Comparison of ENCODE assay signal across 8 cellular contexts in the genomic region with DNA sequence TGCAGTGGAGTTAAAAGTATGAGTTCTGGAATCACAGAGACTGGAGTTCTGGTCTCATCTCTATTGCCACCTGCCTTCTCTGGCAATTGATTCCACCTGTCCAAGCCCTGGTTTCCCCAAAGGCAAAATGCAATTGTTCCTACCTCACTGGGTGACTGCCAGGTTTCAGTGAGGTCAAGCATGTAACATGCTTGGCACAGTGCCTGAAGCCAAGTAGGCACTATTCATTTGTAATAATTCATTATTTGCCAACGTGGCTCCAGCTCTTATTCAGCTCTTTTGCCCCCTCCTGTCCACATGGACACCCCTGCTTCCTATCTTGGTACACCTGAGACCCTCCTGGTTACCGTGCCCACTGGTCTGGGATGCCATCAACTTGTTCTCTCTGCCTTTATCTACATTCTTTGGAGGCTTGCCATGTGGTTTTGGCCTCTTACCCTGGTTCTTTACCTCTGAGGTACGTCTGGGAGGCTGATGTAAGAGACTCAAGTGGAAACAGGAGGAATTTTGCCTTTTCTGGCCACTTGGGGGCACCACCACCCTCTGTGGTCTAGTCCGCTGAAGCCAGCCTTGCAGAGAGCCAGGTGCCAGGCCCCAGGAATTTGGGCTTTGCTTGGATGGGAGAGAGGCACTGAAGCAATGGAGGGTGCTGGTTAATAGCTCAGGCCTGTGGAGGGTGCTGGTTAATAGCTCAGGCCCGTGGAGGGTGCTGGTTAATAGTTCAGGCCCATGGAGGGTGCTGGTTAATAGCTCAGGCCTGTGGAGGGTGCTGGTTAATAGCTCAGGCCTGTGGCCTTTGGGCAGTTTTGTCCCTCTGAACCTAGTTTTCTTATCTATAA. TPM values are rescaled to one million over a fixed set of nuclear protein-coding genes. Genes with fewer than 3 reads are reported as not detected.
DNase-seq lines count a peak whose midpoint lies in the region; ATAC-seq, FAIRE-seq and TF ChIP-seq lines count a peak whose summit lies in the region.

No MANE protein-coding gene starts in this region.

- no peak for FAIRE-seq in D721Med (lab: Jason Lieb, UNC)

- BruUV-seq in OCI-LY7 (replicated peaks; lab: Mats Ljungman, UMichigan) = no TSS peak

- no peak overlapping the region for H3K27ac ChIP-seq in OCI-LY7 (ENCODE audit: low read depth, low read length, poor library complexity, severe bottlenecking)

- POLR2A ChIA-PET in OCI-LY7 (lab: Charles Lee) = interaction anchor here (0.6 to 1.2 kb wide), 5 partner anchors 9 to 142 kb away, joined by 3 to 5 read pairs (median 3); no protein-coding TSS in a partner anchor

- H3K36me3 Mint-ChIP-seq in natural killer cell treated with Interleukin-12 subunit alpha and Interleukin-12 subunit beta and Interleukin-15 and Interleukin-18, amount 100 ng/mL, for 72 hours = no peaks in the 10 kb centered on the region

- H3K9me3 Mint-ChIP-seq in natural killer cell treated with Interleukin-12 subunit alpha and Interleukin-12 subunit beta and Interleukin-15 and Interleukin-18, amount 100 ng/mL, for 72 hours = no peaks in the 10 kb centered on the region

- peaks cover 12% of the 10 kb centered on the region for H3K4me1 ChIP-seq in OCI-LY7 (ENCODE audit: insufficient read depth, low read length, poor library complexity, severe bottlenecking)

- intact Hi-C loops in OCI-LY7 (cut with micrococcal nuclease; ENCODE audit: unreplicated experiment) = loop anchor here (1.0 kb wide), 1 partner anchor 120 kb away; no protein-coding TSS in a partner anchor

- H3K79me2 ChIP-seq in OCI-LY7 (ENCODE audit: insufficient read depth, low read depth, low read length) = no peaks in the 10 kb centered on the region

- CTCF ChIA-PET in OCI-LY7 (lab: Charles Lee; ENCODE audit: unreplicated experiment) = interaction anchor here (0.5 to 2.2 kb wide), 10 partner anchors 9 to 160 kb away, joined by 3 to 6 read pairs (median 3); no protein-coding TSS in a partner anchor

- ATAC-seq in natural killer cell treated with Interleukin-12 subunit alpha and Interleukin-12 subunit beta and Interleukin-15 and Interleukin-18, amount 100 ng/mL, for 72 hours = no peak

- no peaks in the 10 kb centered on the region for H3K36me3 ChIP-seq in OCI-LY7 (ENCODE audit: insufficient read depth, low read length)

- H3K9me2 ChIP-seq in OCI-LY7 (ENCODE audit: insufficient read depth, low read length) = no peaks in the 10 kb centered on the region

- H3K4me3 Mint-ChIP-seq in natural killer cell treated with Interleukin-12 subunit alpha and Interleukin-12 subunit beta and Interleukin-15 and Interleukin-18, amount 100 ng/mL, for 72 hours = peak overlapping the region; percentile 32

- H4K20me1 ChIP-seq in OCI-LY7 (ENCODE audit: insufficient read depth, low read length) = no peaks in the 10 kb centered on the region

- DNase-seq in D721Med (ENCODE audit: insufficient read length, low spot score) = peak; percentile 68
- DNase-seq in KBM-7 = peak; percentile 75
- DNase-seq in OCI-LY7 (ENCODE audit: low spot score) = peak; percentile 78
- DNase-seq in activated T-cell treated with anti-CD3 and anti-CD28 coated beads, Interleukin-2, amount 50 U/mL, for 48 hours = peak; percentile 79 to 82
- peak; percentile 71 for DNase-seq in fibroblast of mammary gland (ENCODE audit: low read depth)
- DNase-seq in natural killer cell treated with Interleukin-12 subunit alpha and Interleukin-12 subunit beta and Interleukin-15 and Interleukin-18, amount 100 ng/mL, for 72 hours (ENCODE audit: low spot score) = peak; percentile 67
- DNase-seq in superior temporal gyrus (ENCODE audit: extremely low spot score) = peak; percentile 89
- DNase-seq in NK-92 treated with Interleukin-12 subunit alpha and Interleukin-12 subunit beta, amount 100 ng/mL, for 24 hours (lab: John Stamatoyannopoulos, UW) = no peak

- peak; percentile 75 for TF ChIP-seq CTCF in D721Med (IDR thresholded peaks at IDR 0.05; ENCODE audit: insufficient read depth, missing control alignments)
- TF ChIP-seq CTCF in OCI-LY7 (conservative IDR thresholded peaks at IDR 0.05; ENCODE audit: low read length) = peak; percentile 94
- peak; percentile 75 for TF ChIP-seq CTCF in fibroblast of mammary gland (conservative IDR thresholded peaks at IDR 0.05; ENCODE audit: control insufficient read depth, insufficient read depth, low read depth, low read length)

- peaks cover 11 to 14% of the 10 kb centered on the region in 2 donors for H3K4me1 Mint-ChIP-seq in natural killer cell treated with Interleukin-12 subunit alpha and Interleukin-12 subunit beta and Interleukin-15 and Interleukin-18, amount 100 ng/mL, for 72 hours (ENCODE audit: low read depth in 2 of 2)

- H3K27ac Mint-ChIP-seq in natural killer cell treated with Interleukin-12 subunit alpha and Interleukin-12 subunit beta and Interleukin-15 and Interleukin-18, amount 100 ng/mL, for 72 hours = peak overlapping the region in 1 of 2 donors; percentile 47

- H3K9me3 ChIP-seq in OCI-LY7 (ENCODE audit: low read length) = no peaks in the 10 kb centered on the region

- in situ Hi-C loops in KBM-7 (cut with MboI; ENCODE audit: low pct_unique_long_range_greater_than_20kb, low sequenced_read_pairs) = no loop called here

- H3K27me3 Mint-ChIP-seq in natural killer cell treated with Interleukin-12 subunit alpha and Interleukin-12 subunit beta and Interleukin-15 and Interleukin-18, amount 100 ng/mL, for 72 hours = peaks cover 38 to 42% of the 10 kb centered on the region in 2 donors

- H2AFZ ChIP-seq in OCI-LY7 (ENCODE audit: low read length) = peak overlapping the region; percentile 58; the same call in 1 of the 2 replicates

- H3K4me3 ChIP-seq in OCI-LY7 (ENCODE audit: low read depth, low read length, poor library complexity, severe bottlenecking) (no peak overlapping the region), fibroblast of mammary gland (ENCODE audit: control insufficient read depth, low read depth, low read length) (no peak overlapping the region)

- H3K4me2 ChIP-seq in OCI-LY7 (ENCODE audit: low read length) = no peak overlapping the region

RNA-seq across cellular contexts. Expression of gene KCNK15, which starts 1.7 kb away (rescaled TPM):
- total RNA-seq in OCI-LY7 (2014; rRNA removed; shearing (Covaris generic)) = not detected in 2 replicates
- total RNA-seq in OCI-LY7 (2022) = not detected in 2 replicates
- total RNA-seq in natural killer cell treated with Interleukin-12 subunit alpha and Interleukin-12 subunit beta and Interleukin-15 and Interleukin-18, amount 100 ng/mL, for 72 hours = under 1 TPM; 0.28 to 0.50 TPM

RNA-seq across cellular contexts. Expression of gene CCN5, which starts 32.2 kb away (rescaled TPM):
- not detected in 2 replicates for total RNA-seq in OCI-LY7 (2014; rRNA removed; shearing (Covaris generic))
- not detected in 2 replicates for total RNA-seq in OCI-LY7 (2022)
- not detected for total RNA-seq in natural killer cell treated with Interleukin-12 subunit alpha and Interleukin-12 subunit beta and Interleukin-15 and Interleukin-18, amount 100 ng/mL, for 72 hours
